ENCODE assay signal across 8 cellular contexts in the genomic region with DNA sequence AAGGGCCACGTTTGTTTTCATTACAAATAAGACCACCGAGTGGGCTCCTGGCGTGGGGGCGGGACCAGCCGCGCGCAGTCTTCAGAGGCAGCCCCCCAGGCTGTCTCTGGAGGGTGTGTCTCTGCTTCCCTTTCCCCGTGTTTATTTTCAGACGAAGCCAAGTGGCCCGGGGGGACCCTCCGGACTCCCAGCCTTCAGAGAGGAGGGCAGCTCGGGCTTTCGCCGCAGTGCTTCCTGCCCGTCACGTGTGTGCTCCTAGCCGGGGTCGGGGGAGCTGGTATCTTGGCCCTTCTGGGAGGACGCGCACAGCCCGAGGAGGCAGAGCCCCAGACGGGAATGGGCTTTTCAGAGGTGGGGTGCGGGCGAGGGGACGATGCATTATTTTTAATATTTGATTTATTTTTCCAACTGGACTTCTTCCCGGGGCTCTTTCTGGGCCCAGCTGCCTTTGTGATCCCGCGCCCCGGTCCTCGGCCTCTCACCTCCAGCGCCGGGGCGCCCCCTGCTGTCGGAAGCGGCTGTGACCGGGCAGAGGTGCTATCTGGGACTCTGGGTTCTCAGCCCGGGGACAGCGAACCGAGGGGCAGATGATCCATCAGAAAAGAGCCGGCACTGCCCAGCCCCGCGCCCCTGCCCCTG.
A peak's percentile ranks its signal among the peaks of the same experiment; 100 is the strongest.
DNase-seq lines count a peak whose midpoint lies in the region; ATAC-seq and TF ChIP-seq lines count a peak whose summit lies in the region.

No MANE protein-coding gene starts in this region.

- H3K9me1 ChIP-seq in IMR-90 (ENCODE audit: insufficient read depth, low read length) = no peaks in the 10 kb centered on the region; the same call in 1 of the 2 replicates

- peak overlapping the region; percentile 85 for H4K91ac ChIP-seq in IMR-90 (ENCODE audit: insufficient read depth, low read depth, low read length)

- no peak overlapping the region for H2BK5ac ChIP-seq in IMR-90 (ENCODE audit: low read depth, low read length, poor library complexity, severe bottlenecking)

- TF ChIP-seq CTCF in CD14-positive monocyte (IDR thresholded peaks at IDR 0.05) (peak; percentile 93), IMR-90 (conservative IDR thresholded peaks at IDR 0.05; ENCODE audit: low read depth, low read length) (peak; percentile 79), Peyer's patch (IDR thresholded peaks at IDR 0.05) (peak; percentile 76 to 87 (median 87)), fibroblast of the aortic adventitia (IDR thresholded peaks at IDR 0.05; ENCODE audit: insufficient read depth, low read length) (peak; percentile 89), nephron progenitor cell (IDR thresholded peaks at IDR 0.05) (peak; percentile 77)

- H4K20me1 ChIP-seq in IMR-90 (ENCODE audit: insufficient read depth, low read length) = no peaks in the 10 kb centered on the region

- peak overlapping the region; percentile 50 for H3K14ac ChIP-seq in IMR-90 (replicated peaks; ENCODE audit: low read depth, low read length)

- peak overlapping the region; percentile 61; the same call in 2 of the 3 replicates for H2BK15ac ChIP-seq in IMR-90 (ENCODE audit: low read depth, low read length)

- H3K9me3 Mint-ChIP-seq in CD14-positive monocyte (no peaks in the 10 kb centered on the region), nephron progenitor cell (no peaks in the 10 kb centered on the region)
- H3K9me3 Mint-ChIP-seq in activated T-helper 17 cell treated with anti-CD3 and anti-CD28 coated beads, Interleukin-2, amount 50 U/mL, for 72 hours = no peaks in the 10 kb centered on the region

- 0% methylated on average over 1 of the region's 42 CpGs; no CpG with 5 or more reads in 1 of the 2 experiments for WGBS in IMR-90 (ENCODE audit: extremely low coverage in 2 of 2, insufficient read length in 1 of 2), 2 experiments

- no peaks in the 10 kb centered on the region for H3K79me1 ChIP-seq in IMR-90 (ENCODE audit: low read depth in 1 of 2, low read length in 2 of 2)

- peak overlapping the region; percentile 94 for H2AK9ac ChIP-seq in IMR-90 (replicated peaks; ENCODE audit: low read depth, low read length, poor library complexity)

- H3K27ac Mint-ChIP-seq in CD14-positive monocyte (peak overlapping the region in 4 of 7 donors; percentile 37 to 83 (median 77)), nephron progenitor cell (peak overlapping the region; percentile 72)
- no peak overlapping the region for H3K27ac Mint-ChIP-seq in activated T-helper 17 cell treated with anti-CD3 and anti-CD28 coated beads, Interleukin-2, amount 50 U/mL, for 72 hours

- H3K23ac ChIP-seq in IMR-90 (ENCODE audit: low read depth, low read length) = peak overlapping the region; percentile 48; the same call in 1 of the 2 replicates

- peak overlapping the region; percentile 78 for H3K4me2 ChIP-seq in IMR-90 (ENCODE audit: low read depth, low read length)

- peak overlapping the region; percentile 36 for H3K9ac ChIP-seq in IMR-90 (ENCODE audit: low read depth, low read length)

- H3K27me3 ChIP-seq in IMR-90 (ENCODE audit: control insufficient read depth, insufficient read depth, low read length) (no peaks in the 10 kb centered on the region), Peyer's patch (no peaks in the 10 kb centered on the region)

- H4K5ac ChIP-seq in IMR-90 (ENCODE audit: low read depth, low read length) = peak overlapping the region; percentile 72

- H4K8ac ChIP-seq in IMR-90 (ENCODE audit: low read depth in 2 of 2, low read length in 2 of 2) = peak overlapping the region; percentile 81 to 93

- H3K4me1 Mint-ChIP-seq in CD14-positive monocyte (peaks cover 43% of the 10 kb centered on the region), nephron progenitor cell (peaks cover 39% of the 10 kb centered on the region)
- H3K4me1 Mint-ChIP-seq in activated T-helper 17 cell treated with anti-CD3 and anti-CD28 coated beads, Interleukin-2, amount 50 U/mL, for 72 hours = no peaks in the 10 kb centered on the region

- no TSS peak for BruUV-seq in IMR-90 (replicated peaks; lab: Mats Ljungman, UMichigan)

- in situ Hi-C loops in IMR-90 (cut with MboI; ENCODE audit: low sequenced_read_pairs) = loop anchor here (10.0 kb wide), 2 partner anchors 152 to 812 kb away; no protein-coding TSS in a partner anchor

- H3K36me3 Mint-ChIP-seq in CD14-positive monocyte = no peaks in the 10 kb centered on the region
- H3K36me3 Mint-ChIP-seq in activated T-helper 17 cell treated with anti-CD3 and anti-CD28 coated beads, Interleukin-2, amount 50 U/mL, for 72 hours (ENCODE audit: low read depth) = no peaks in the 10 kb centered on the region
- H3K36me3 Mint-ChIP-seq in nephron progenitor cell (ENCODE audit: low read depth) = no peaks in the 10 kb centered on the region

- no peak overlapping the region for H3K56ac ChIP-seq in IMR-90 (ENCODE audit: extremely low read depth, insufficient read depth, low read length)

- TF ChIP-seq RAD21 in IMR-90 (IDR thresholded peaks at IDR 0.05; ENCODE audit: low read length) = peak; percentile 76

- H3K4ac ChIP-seq in IMR-90 (ENCODE audit: low read depth, low read length) = peak overlapping the region; percentile 66

- H3K18ac ChIP-seq in IMR-90 (ENCODE audit: low read depth, low read length) = peak overlapping the region; percentile 34; the same call in 1 of the 2 replicates

- no peaks in the 10 kb centered on the region for H3K9me3 ChIP-seq in IMR-90 (ENCODE audit: control insufficient read depth, insufficient read depth, low read length)
- no peaks in the 10 kb centered on the region for H3K9me3 ChIP-seq in Peyer's patch

- H2AFZ ChIP-seq in IMR-90 (replicated peaks; ENCODE audit: low read length, poor library complexity) = peak overlapping the region; percentile 91

- H2BK20ac ChIP-seq in IMR-90 (ENCODE audit: low read depth, low read length) = peak overlapping the region; percentile 3; the same call in 1 of the 2 replicates

- H2BK120ac ChIP-seq in IMR-90 (ENCODE audit: low read depth, low read length) = peak overlapping the region; percentile 85

- peak overlapping the region; percentile 43; the same call in 1 of the 2 replicates for H2AK5ac ChIP-seq in IMR-90 (ENCODE audit: low read depth, low read length)

- H3K4me3 Mint-ChIP-seq in CD14-positive monocyte = peak overlapping the region; percentile 92 to 98
- H3K4me3 Mint-ChIP-seq in activated T-helper 17 cell treated with anti-CD3 and anti-CD28 coated beads, Interleukin-2, amount 50 U/mL, for 72 hours = peak overlapping the region; percentile 46
- peak overlapping the region; percentile 84 for H3K4me3 Mint-ChIP-seq in nephron progenitor cell

- TF ChIP-seq POLR2A in IMR-90 (IDR thresholded peaks at IDR 0.05; ENCODE audit: low read depth, low read length) = no peak
- TF ChIP-seq POLR2A in Peyer's patch (IDR thresholded peaks at IDR 0.05) = no peak

- H3K4me1 ChIP-seq in IMR-90 (ENCODE audit: control insufficient read depth, insufficient read depth, low read length) (peaks cover 15% of the 10 kb centered on the region; the same call in 1 of the 2 replicates), Peyer's patch (peaks cover 0 to 29% (median 3%) of the 10 kb centered on the region in 4 donors)

- ATAC-seq in GM19438 (IDR thresholded peaks at IDR 0.05; ENCODE audit: low read depth, unreplicated experiment) (peak; percentile 76), IMR-90 (ENCODE audit: low read depth) (peak; percentile 92)
- peak; percentile 90 for ATAC-seq in activated T-helper 17 cell treated with anti-CD3 and anti-CD28 coated beads, Interleukin-2, amount 50 U/mL, for 72 hours (replicated peaks)
- peak; percentile 87 for ATAC-seq in stimulated activated naive CD8-positive, alpha-beta T cell treated with anti-CD3 and anti-CD28 coated beads, Interleukin-15, Interleukin-2, amounts not matched to agents 100 U/mL and 50 U/mL, for 24 hours

- no peaks in the 10 kb centered on the region for H3K36me3 ChIP-seq in IMR-90 (ENCODE audit: control insufficient read depth, insufficient read depth, low read length)
- no peaks in the 10 kb centered on the region for H3K36me3 ChIP-seq in Peyer's patch

- dilution Hi-C loops in IMR-90 (cut with HindIII; ENCODE audit: low sequenced_read_pairs, unreplicated experiment) = no loop called here

- intact Hi-C loops in CD14-positive monocyte (cut with micrococcal nuclease) (loop anchor here (2.0 to 5.0 kb wide), 2 partner anchors 158 to 484 kb away; no protein-coding TSS in a partner anchor), IMR-90 (cut with micrococcal nuclease) (loop anchor here (1.0 to 10.0 kb wide), 5 partner anchors 86 to 816 kb away; no protein-coding TSS in a partner anchor)

- H3K27me3 Mint-ChIP-seq in CD14-positive monocyte (ENCODE audit: low read depth in 3 of 3) (peaks cover 0 to 3% (median 2%) of the 10 kb centered on the region in 3 donors), nephron progenitor cell (ENCODE audit: low read depth, poor library complexity) (peaks cover 10% of the 10 kb centered on the region)
- H3K27me3 Mint-ChIP-seq in activated T-helper 17 cell treated with anti-CD3 and anti-CD28 coated beads, Interleukin-2, amount 50 U/mL, for 72 hours = peaks cover 6% of the 10 kb centered on the region

- peak overlapping the region; percentile 23; the same call in 1 of the 2 replicates for H3K4me3 ChIP-seq in IMR-90 (ENCODE audit: insufficient read depth, low read depth, low read length)
- H3K4me3 ChIP-seq in Peyer's patch = peak overlapping the region; percentile 35 to 51 (median 44)
- peak overlapping the region; percentile 63 for H3K4me3 ChIP-seq in fibroblast of the aortic adventitia (ENCODE audit: low read depth, low read length)

- H3K27ac ChIP-seq in IMR-90 (ENCODE audit: insufficient read depth, low read length) (peak overlapping the region; percentile 19), Peyer's patch (peak overlapping the region; percentile 55 to 67 (median 60))

- POLR2A ChIA-PET in IMR-90 (lab: Charles Lee; ENCODE audit: unreplicated experiment) = no interaction called here

- CTCF ChIA-PET in IMR-90 (lab: Yijun Ruan, JAX) = interaction anchor here (0.6 to 1.7 kb wide), 14 partner anchors 8 to 815 kb away, joined by 3 to 8 read pairs (median 3); no protein-coding TSS in a partner anchor

- peak; percentile 80 for DNase-seq in CD14-positive monocyte (ENCODE audit: low spot score)
- peak; percentile 28 for DNase-seq in IMR-90
- DNase-seq in Peyer's patch = peak; percentile 91 to 95 (median 93)
- DNase-seq in fibroblast of the aortic adventitia (ENCODE audit: low read depth) = peak; percentile 63
- peak; percentile 91 for DNase-seq in nephron progenitor cell
- peak; percentile 94 for DNase-seq in stimulated activated naive CD8-positive, alpha-beta T cell treated with anti-CD3 and anti-CD28 coated beads, Interleukin-15, Interleukin-2, amounts not matched to agents 100 U/mL and 50 U/mL, for 24 hours

TF ChIP-seq in IMR-90, 13 proteins besides CTCF, POLR2A, EP300 and RAD21 (continues in another document):
- no peak for TF ChIP-seq RFX5 (IDR thresholded peaks at IDR 0.05; ENCODE audit: low read depth, low read length)

Comparison
In these comparisons a context has a peak if more than half of its experiments do, and no peak if none do; other contexts are left out.
1. Peak in every context shown above with its lines: DNase-seq, ATAC-seq, H3K4me3 ChIP-seq and H3K27ac ChIP-seq.
2. DNase-seq: peak in every context shown above with its lines; median percentile 94 in stimulated activated naive CD8-positive, alpha-beta T cell treated with anti-CD3 and anti-CD28 coated beads, Interleukin-15, Interleukin-2, amounts not matched to agents 100 U/mL and 50 U/mL, for 24 hours; 93 in Peyer's patch; 91 in nephron progenitor cell; 80 in CD14-positive monocyte; 63 in fibroblast of the aortic adventitia; 28 in IMR-90.